21 cellular contexts compared by ENCODE assay signal in the genomic region with DNA sequence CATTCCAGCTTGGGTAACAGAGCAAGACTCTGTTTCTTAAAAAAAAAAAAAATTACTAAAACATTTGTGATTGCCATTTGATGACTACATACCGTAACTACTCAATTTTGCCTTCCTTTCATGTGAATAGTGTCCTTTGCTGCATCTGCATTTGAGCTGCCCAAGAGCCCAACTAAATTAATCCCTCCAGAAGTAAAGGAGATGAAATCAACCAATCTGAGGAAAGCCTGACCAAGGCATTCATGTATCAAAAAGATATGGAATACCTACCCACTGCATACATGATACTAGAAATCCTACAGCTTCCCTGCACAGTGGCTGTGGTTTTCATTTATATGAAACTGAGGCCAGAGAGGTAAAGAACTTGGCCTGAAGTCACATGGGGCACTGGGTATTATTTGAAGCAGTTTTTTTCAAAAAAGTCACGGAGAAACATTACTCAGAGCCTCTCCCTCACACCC.
DNase-seq lines count a peak whose midpoint lies in the region; ATAC-seq, FAIRE-seq and TF ChIP-seq lines count a peak whose summit lies in the region.
"Had no signal": no experiment of that assay in that cellular context is flagged by ENCODE, and none has a peak within 500 bp of the region (broad histone marks: within the 10 kb centered on the region; RNA-seq: fewer than 3 reads in every experiment).

No MANE protein-coding gene starts in this region.

- no peak overlapping the region for H3K27ac Mint-ChIP-seq in activated CD8-positive, alpha-beta memory T cell treated with anti-CD3 and anti-CD28 coated beads, Interleukin-2, amount 10 ng/mL, durations not matched to agents 7 days and 5 days
- H3K27ac Mint-ChIP-seq in astrocyte (ENCODE audit: unreplicated experiment) (peak overlapping the region; percentile 88), mesothelial cell of epicardium (peak overlapping the region; percentile 22)
- H3K27ac Mint-ChIP-seq: activated CD8-positive, alpha-beta T cell treated with anti-CD3 and anti-CD28 coated beads, Interleukin-2, amount 10 ng/mL, durations not matched to agents 7 days and 5 days; endodermal cell had no signal

- H3K27me3 Mint-ChIP-seq in activated CD8-positive, alpha-beta memory T cell treated with anti-CD3 and anti-CD28 coated beads, Interleukin-2, amount 10 ng/mL, durations not matched to agents 7 days and 5 days = no peaks in the 10 kb centered on the region
- H3K27me3 Mint-ChIP-seq in astrocyte (ENCODE audit: low read depth, unreplicated experiment) (no peaks in the 10 kb centered on the region), mesothelial cell of epicardium (ENCODE audit: low read depth) (no peaks in the 10 kb centered on the region)

- H3K4me1 ChIP-seq in astrocyte (ENCODE audit: insufficient read depth, low read length) = peaks cover 34% of the 10 kb centered on the region
- H3K4me1 ChIP-seq in right lobe of liver = peaks cover 0 to 25% (median 4%) of the 10 kb centered on the region in 4 donors
- H3K4me1 ChIP-seq: prostate gland had no signal

- peak; percentile 8 for DNase-seq in activated CD8-positive, alpha-beta memory T cell treated with anti-CD3 and anti-CD28 coated beads, Interleukin-2, amount 10 ng/mL, durations not matched to agents 7 days and 5 days
- no peak for DNase-seq in activated CD8-positive, alpha-beta memory T cell treated with anti-CD3 and anti-CD28 coated beads, Interleukin-2, amount 50 U/mL, for 48 hours
- DNase-seq in astrocyte (ENCODE audit: low read depth) (peak; percentile 66), mesothelial cell of epicardium (ENCODE audit: low spot score in 2 of 2, unreplicated experiment in 2 of 2) (peak in 1 of 2 experiments; percentile 13), right lobe of liver (no peak), C1 segment of cervical spinal cord (lab: John Stamatoyannopoulos, UW) (no peak)
- DNase-seq: 8988T; activated CD8-positive, alpha-beta T cell treated with anti-CD3 and anti-CD28 coated beads, Interleukin-2, amount 10 ng/mL, durations not matched to agents 7 days and 5 days; activated effector memory CD4-positive, alpha-beta T cell treated with anti-CD3 and anti-CD28 coated beads, Interleukin-2, amount 50 U/mL, for 16 hours; COR-L47; endodermal cell; glutamatergic neuron; islet precursor cell; Kasumi-1; mucosa of descending colon; NCI-H1694; OCI-M1 had no signal

- H3K27me3 ChIP-seq in astrocyte (ENCODE audit: insufficient read depth, low read length) = no peaks in the 10 kb centered on the region
- H3K27me3 ChIP-seq in right lobe of liver = no peaks in the 10 kb centered on the region

- 91% methylated on average over 2 of the region's 2 CpGs for WGBS in right lobe of liver (ENCODE audit: insufficient coverage, low coverage, low lambda C conversion rate, missing lambda C conversion rate)

- no peak for TF ChIP-seq POLR2A in right lobe of liver (IDR thresholded peaks at IDR 0.05)

- peaks cover 18% of the 10 kb centered on the region for H3K4me1 Mint-ChIP-seq in activated CD8-positive, alpha-beta memory T cell treated with anti-CD3 and anti-CD28 coated beads, Interleukin-2, amount 10 ng/mL, durations not matched to agents 7 days and 5 days
- H3K4me1 Mint-ChIP-seq in astrocyte (ENCODE audit: low read depth, unreplicated experiment) (peaks cover 68% of the 10 kb centered on the region), mesothelial cell of epicardium (peaks cover 62% of the 10 kb centered on the region)

- no peak overlapping the region for H3K9ac ChIP-seq in astrocyte (ENCODE audit: low read length)

- H2AFZ ChIP-seq in astrocyte (ENCODE audit: low read depth, low read length) = no peak overlapping the region

- TF ChIP-seq CTCF in astrocyte (IDR thresholded peaks at IDR 0.05; ENCODE audit: insufficient read depth, low read depth, low read length) (no peak), mesothelial cell of epicardium (IDR thresholded peaks at IDR 0.05; ENCODE audit: unreplicated experiment) (no peak), right lobe of liver (IDR thresholded peaks at IDR 0.05) (no peak)

- no peaks in the 10 kb centered on the region for H3K79me2 ChIP-seq in astrocyte (ENCODE audit: insufficient read depth, low read length)

- FAIRE-seq in astrocyte (lab: Jason Lieb, UNC) = peak; percentile 20
- FAIRE-seq: H1 had no signal

- no peaks in the 10 kb centered on the region for H4K20me1 ChIP-seq in astrocyte (ENCODE audit: insufficient read depth, low read length)

- H3K4me3 ChIP-seq in astrocyte (ENCODE audit: insufficient read depth, low read depth, low read length) (no peak overlapping the region), right lobe of liver (no peak overlapping the region)
- H3K4me3 ChIP-seq: mucosa of descending colon, prostate gland had no signal

- CTCF ChIA-PET in activated CD8-positive, alpha-beta memory T cell treated with anti-CD3 and anti-CD28 coated beads, Interleukin-2, amount 10 ng/mL, durations not matched to agents 7 days and 5 days (lab: Charles Lee) = interaction anchor here (1.2 kb wide), 1 partner anchor 13 kb away, joined by 3 read pairs; no protein-coding TSS in a partner anchor

- intact Hi-C loops in right lobe of liver (cut with DNase I) = no loop called here

- H3K27ac ChIP-seq in astrocyte (ENCODE audit: low read depth, low read length) = peak overlapping the region; percentile 6
- no peak overlapping the region for H3K27ac ChIP-seq in right lobe of liver
- H3K27ac ChIP-seq: prostate gland had no signal

- no peaks in the 10 kb centered on the region for H3K9me3 ChIP-seq in astrocyte (ENCODE audit: insufficient read depth, low read depth, low read length)
- H3K9me3 ChIP-seq in right lobe of liver = no peaks in the 10 kb centered on the region
- H3K9me3 ChIP-seq: mucosa of descending colon, prostate gland had no signal

- H3K4me2 ChIP-seq in astrocyte (ENCODE audit: low read length) = no peak overlapping the region

- H3K36me3 Mint-ChIP-seq in activated CD8-positive, alpha-beta memory T cell treated with anti-CD3 and anti-CD28 coated beads, Interleukin-2, amount 10 ng/mL, durations not matched to agents 7 days and 5 days = no peaks in the 10 kb centered on the region
- H3K36me3 Mint-ChIP-seq in astrocyte (ENCODE audit: low read depth, unreplicated experiment) (no peaks in the 10 kb centered on the region), mesothelial cell of epicardium (no peaks in the 10 kb centered on the region)

- H3K4me3 Mint-ChIP-seq in activated CD8-positive, alpha-beta memory T cell treated with anti-CD3 and anti-CD28 coated beads, Interleukin-2, amount 10 ng/mL, durations not matched to agents 7 days and 5 days = no peak overlapping the region
- peak overlapping the region; percentile 77 for H3K4me3 Mint-ChIP-seq in astrocyte (ENCODE audit: unreplicated experiment)
- no peak overlapping the region for H3K4me3 Mint-ChIP-seq in mesothelial cell of epicardium
- H3K4me3 Mint-ChIP-seq: activated CD8-positive, alpha-beta T cell treated with anti-CD3 and anti-CD28 coated beads, Interleukin-2, amount 10 ng/mL, durations not matched to agents 7 days and 5 days; endodermal cell had no signal

- ATAC-seq in activated CD8-positive, alpha-beta memory T cell treated with anti-CD3 and anti-CD28 coated beads, Interleukin-2, amount 10 ng/mL, durations not matched to agents 7 days and 5 days = no peak
- no peak for ATAC-seq in HG03159 (IDR thresholded peaks at IDR 0.05; ENCODE audit: unreplicated experiment)
- no peak for ATAC-seq in HG02885 (IDR thresholded peaks at IDR 0.05; ENCODE audit: poor library complexity, unreplicated experiment)
- no peak for ATAC-seq in right lobe of liver
- ATAC-seq: activated CD8-positive, alpha-beta T cell treated with anti-CD3 and anti-CD28 coated beads, Interleukin-2, amount 10 ng/mL, durations not matched to agents 7 days and 5 days had no signal

- H3K9me3 Mint-ChIP-seq in activated CD8-positive, alpha-beta memory T cell treated with anti-CD3 and anti-CD28 coated beads, Interleukin-2, amount 10 ng/mL, durations not matched to agents 7 days and 5 days (ENCODE audit: low read depth) = no peaks in the 10 kb centered on the region
- H3K9me3 Mint-ChIP-seq in astrocyte (ENCODE audit: unreplicated experiment) = no peaks in the 10 kb centered on the region
- H3K9me3 Mint-ChIP-seq in mesothelial cell of epicardium = no peaks in the 10 kb centered on the region
- H3K9me3 Mint-ChIP-seq: endodermal cell had no signal

- H3K36me3 ChIP-seq in astrocyte (ENCODE audit: insufficient read depth, low read length) (no peaks in the 10 kb centered on the region), right lobe of liver (no peaks in the 10 kb centered on the region)
- H3K36me3 ChIP-seq: prostate gland had no signal

Comparison
In these comparisons a context has a peak if more than half of its experiments do, and no peak if none do; other contexts are left out.
1. DNase-seq: peak in activated CD8-positive, alpha-beta memory T cell treated with anti-CD3 and anti-CD28 coated beads, Interleukin-2, amount 10 ng/mL, durations not matched to agents 7 days and 5 days (single experiment) and astrocyte (single experiment); none in activated CD8-positive, alpha-beta memory T cell treated with anti-CD3 and anti-CD28 coated beads, Interleukin-2, amount 50 U/mL, for 48 hours (single experiment), right lobe of liver (0 of 3) and C1 segment of cervical spinal cord (0 of 14).